ENCODE assay signal across 11 cellular contexts in genomic region chr10:75358121-75358520, GRCh38. TPM values are rescaled to one million over a fixed set of nuclear protein-coding genes. Genes with fewer than 3 reads are reported as not detected.
"Had no signal": no experiment of that assay in that cellular context is flagged by ENCODE, and none has a peak within 500 bp of the region (broad histone marks: within the 10 kb centered on the region; RNA-seq: fewer than 3 reads in every experiment).

No MANE protein-coding gene starts in this region.

- H3K27ac Mint-ChIP-seq: activated CD4-positive, alpha-beta T cell treated with anti-CD3 and anti-CD28 coated beads, Interleukin-2, amount 10 ng/mL, durations not matched to agents 24 days and 14 days; activated naive CD4-positive, alpha-beta T cell treated with anti-CD3 and anti-CD28 coated beads for 36 hours; neural progenitor cell; WTC11 had no signal

- H3K27me3 Mint-ChIP-seq: activated CD4-positive, alpha-beta T cell treated with anti-CD3 and anti-CD28 coated beads, Interleukin-2, amount 10 ng/mL, durations not matched to agents 24 days and 14 days had no signal

- H3K4me1 Mint-ChIP-seq: activated CD4-positive, alpha-beta T cell treated with anti-CD3 and anti-CD28 coated beads, Interleukin-2, amount 10 ng/mL, durations not matched to agents 24 days and 14 days; WTC11 had no signal

- H3K36me3 ChIP-seq: adrenal gland, heart left ventricle, neural progenitor cell, pancreas, tibial artery had no signal

- H3K4me2 ChIP-seq: neural progenitor cell had no signal

- H3K4me3 Mint-ChIP-seq: activated CD4-positive, alpha-beta T cell treated with anti-CD3 and anti-CD28 coated beads, Interleukin-2, amount 10 ng/mL, durations not matched to agents 24 days and 14 days; activated naive CD4-positive, alpha-beta T cell treated with anti-CD3 and anti-CD28 coated beads for 36 hours; brain; neural progenitor cell; WTC11 had no signal

- DNase-seq: activated CD4-positive, alpha-beta T cell treated with anti-CD3 and anti-CD28 coated beads, Interleukin-2, amount 10 ng/mL, durations not matched to agents 24 days and 14 days; activated naive CD4-positive, alpha-beta T cell treated with anti-CD3 and anti-CD28 coated beads for 36 hours; heart left ventricle; kidney; pancreas; tibial artery had no signal

- H3K9ac ChIP-seq: neural progenitor cell had no signal

- H3K4me3 ChIP-seq: adrenal gland, heart left ventricle, neural progenitor cell, pancreas, tibial artery had no signal

- H3K27ac ChIP-seq: heart left ventricle, neural progenitor cell, pancreas, tibial artery had no signal

- H3K9me3 ChIP-seq: adrenal gland, pancreas had no signal

- H3K9me3 Mint-ChIP-seq: activated CD4-positive, alpha-beta T cell treated with anti-CD3 and anti-CD28 coated beads, Interleukin-2, amount 10 ng/mL, durations not matched to agents 24 days and 14 days; activated naive CD4-positive, alpha-beta T cell treated with anti-CD3 and anti-CD28 coated beads for 36 hours; neural progenitor cell; WTC11 had no signal

- H3K27me3 ChIP-seq: adrenal gland, heart left ventricle, neural progenitor cell, pancreas, tibial artery had no signal

- H3K36me3 Mint-ChIP-seq: brain, neural progenitor cell, WTC11 had no signal

- ATAC-seq: heart left ventricle, WTC11 had no signal

- H3K4me1 ChIP-seq: neural progenitor cell, pancreas had no signal

- H2AFZ ChIP-seq: neural progenitor cell had no signal

RNA-seq across cellular contexts. Expression of gene ZNF503, which starts 43.4 kb away (rescaled TPM):
- total RNA-seq: T-helper 1 cell treated with Interleukin-12 subunit alpha and Interleukin-12 subunit beta and Interleukin-4 antibody, amounts not matched to agents 30 ng/mL and 1 ng/mL, for 36 hours had no signal
